Comparison of ENCODE assay signal across 12 cellular contexts in the genomic region with DNA sequence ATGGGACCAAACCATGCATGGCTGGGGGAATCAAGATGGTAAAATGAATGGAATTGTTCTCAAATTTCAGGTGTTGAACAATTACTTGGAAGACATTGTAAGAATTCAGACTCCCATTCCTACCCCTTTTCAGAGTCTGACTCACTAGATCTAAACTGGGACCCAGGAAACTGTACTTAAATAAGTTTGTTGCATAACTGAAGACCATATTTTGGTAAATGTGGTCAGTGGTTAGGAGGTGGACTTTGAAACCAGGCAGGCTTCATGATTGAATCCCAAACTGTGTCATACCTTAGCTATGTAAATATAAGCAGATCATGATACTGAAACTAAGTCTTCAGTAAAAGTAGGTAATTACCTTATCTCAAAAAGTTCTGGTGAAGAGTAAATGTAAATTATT. TPM values are rescaled to one million over a fixed set of nuclear protein-coding genes. Genes with fewer than 3 reads are reported as not detected.
DNase-seq lines count a peak whose midpoint lies in the region; ATAC-seq, FAIRE-seq and TF ChIP-seq lines count a peak whose summit lies in the region.
"Had no signal": no experiment of that assay in that cellular context is flagged by ENCODE, and none has a peak within 500 bp of the region (broad histone marks: within the 10 kb centered on the region; RNA-seq: fewer than 3 reads in every experiment).

No MANE protein-coding gene starts in this region.

- H3K27me3 Mint-ChIP-seq in H9 (ENCODE audit: low read depth): no peaks in the 10 kb centered on the region
- H3K27me3 Mint-ChIP-seq in GM23338 (ENCODE audit: insufficient read depth, low read depth, poor library complexity): no peaks in the 10 kb centered on the region

- no peaks in the 10 kb centered on the region for H3K27me3 ChIP-seq in bronchial epithelial cell (ENCODE audit: control insufficient read depth, insufficient read depth, low read length)
- no peaks in the 10 kb centered on the region for H3K27me3 ChIP-seq in H9 (ENCODE audit: insufficient read depth, low read length)
- H3K27me3 ChIP-seq in GM23338 (ENCODE audit: insufficient read depth): no peaks in the 10 kb centered on the region
- H3K27me3 ChIP-seq: SJSA1 had no signal

- H3K79me2 ChIP-seq in H9 (ENCODE audit: insufficient read depth, low read length) (no peaks in the 10 kb centered on the region), GM23338 (replicated peaks; ENCODE audit: insufficient read depth) (no peaks in the 10 kb centered on the region)

- H3K4me3 Mint-ChIP-seq in H9 (no peak overlapping the region), GM23338 (no peak overlapping the region)

- no peaks in the 10 kb centered on the region for H4K20me1 ChIP-seq in H9 (ENCODE audit: control insufficient read depth, insufficient read depth, insufficient read length)
- H4K20me1 ChIP-seq in GM23338 (replicated peaks; ENCODE audit: insufficient read depth): no peaks in the 10 kb centered on the region

- no peak overlapping the region for H2AK5ac ChIP-seq in H9 (ENCODE audit: insufficient read length, low read length)

- no peaks in the 10 kb centered on the region for H3K23me2 ChIP-seq in H9 (ENCODE audit: insufficient read length, low read depth, low read length, poor library complexity, severe bottlenecking)

- no peak overlapping the region for H2BK12ac ChIP-seq in H9 (ENCODE audit: insufficient read length, low read depth, low read length)

- no peak overlapping the region for H2BK15ac ChIP-seq in H9 (ENCODE audit: low read depth, low read length)

- intact Hi-C loops in posterior vena cava (cut with DNase I): no loop called here

- peaks cover 4% of the 10 kb centered on the region; the same call in 1 of the 2 replicates for H3K9me2 ChIP-seq in GM23338 (ENCODE audit: insufficient read depth)

- no peak overlapping the region for H3K4ac ChIP-seq in H9 (ENCODE audit: low read depth, low read length)

- H3K18ac ChIP-seq in H9 (ENCODE audit: insufficient read length, low read depth, low read length): no peak overlapping the region

- H3K4me3 ChIP-seq in bronchial epithelial cell (ENCODE audit: low read depth, low read length) (no peak overlapping the region), GM23338 (no peak overlapping the region)
- H3K4me3 ChIP-seq: SJSA1 had no signal

- H3K9ac ChIP-seq in H9 (ENCODE audit: extremely low read depth, insufficient read length, low read length): no peak overlapping the region

- no peak for TF ChIP-seq CTCF in bronchial epithelial cell (IDR thresholded peaks at IDR 0.05; ENCODE audit: insufficient read depth, low read length, severe bottlenecking)
- no peak for TF ChIP-seq CTCF in H9 (conservative IDR thresholded peaks at IDR 0.05)
- TF ChIP-seq CTCF in GM23338 (conservative IDR thresholded peaks at IDR 0.05; ENCODE audit: low read depth in 2 of 2): no peak

- H3K4me1 ChIP-seq in H9 (ENCODE audit: insufficient read depth, low read length): no peaks in the 10 kb centered on the region
- H3K4me1 ChIP-seq in GM23338 (ENCODE audit: insufficient read depth): no peaks in the 10 kb centered on the region

- no peak overlapping the region for H3K14ac ChIP-seq in H9 (ENCODE audit: insufficient read depth, low read length)

- no peaks in the 10 kb centered on the region for H3K79me1 ChIP-seq in H9 (ENCODE audit: insufficient read depth, low read depth, low read length, poor library complexity, severe bottlenecking)

- H3K23ac ChIP-seq in H9 (ENCODE audit: insufficient read length, low read depth, low read length): no peak overlapping the region

- no peak overlapping the region for H2BK5ac ChIP-seq in H9 (ENCODE audit: insufficient read length, low read length)

- H4K5ac ChIP-seq in H9 (ENCODE audit: insufficient read length, low read depth, low read length): no peak overlapping the region

- no peaks in the 10 kb centered on the region for H3F3A ChIP-seq in GM23338 (replicated peaks; ENCODE audit: low read depth)

- peaks cover 0 to 7% (median 2%) of the 10 kb centered on the region in 3 experiments; a peak in 1 of 7 replicates for H3K36me3 Mint-ChIP-seq in H9 (ENCODE audit: insufficient read depth in 1 of 3, low read depth in 3 of 3)
- peaks cover 12% of the 10 kb centered on the region for H3K36me3 Mint-ChIP-seq in GM23338 (ENCODE audit: low read depth)

- H3K27ac ChIP-seq in H9 (ENCODE audit: insufficient read length, low read depth, low read length): no peak overlapping the region
- no peak overlapping the region for H3K27ac ChIP-seq in GM23338 (ENCODE audit: low read depth)
- H3K27ac ChIP-seq: SJSA1 had no signal

- H2BK120ac ChIP-seq in H9 (ENCODE audit: low read depth, low read length, poor library complexity, severe bottlenecking): no peak overlapping the region

- no peaks in the 10 kb centered on the region for H3K36me3 ChIP-seq in bronchial epithelial cell (ENCODE audit: control insufficient read depth, insufficient read depth, low read length)
- no peaks in the 10 kb centered on the region for H3K36me3 ChIP-seq in GM23338 (ENCODE audit: insufficient read depth)
- H3K36me3 ChIP-seq: SJSA1 had no signal

- H2BK20ac ChIP-seq in H9 (ENCODE audit: low read depth, low read length, poor library complexity, severe bottlenecking): no peak overlapping the region

- H2AFZ ChIP-seq in H9 (ENCODE audit: low read length) (no peak overlapping the region), GM23338 (no peak overlapping the region)

- H3K9me3 ChIP-seq in H9 (ENCODE audit: control insufficient read depth, low read depth, low read length): no peaks in the 10 kb centered on the region
- H3K9me3 ChIP-seq: SJSA1 had no signal

- no peak overlapping the region for H3K56ac ChIP-seq in H9 (ENCODE audit: insufficient read length, low read depth, low read length)

- FAIRE-seq in bronchial epithelial cell (lab: Jason Lieb, UNC): no peak
- FAIRE-seq: small intestine had no signal

- H3K27ac Mint-ChIP-seq in H9: no peak overlapping the region
- no peak overlapping the region for H3K27ac Mint-ChIP-seq in GM23338

- H3T11ph ChIP-seq in H9 (ENCODE audit: low read length): no peak overlapping the region

- no peak overlapping the region for H4K8ac ChIP-seq in H9 (replicated peaks; ENCODE audit: insufficient read length, low read depth, low read length)

- H4K91ac ChIP-seq in H9 (ENCODE audit: insufficient read length, low read depth, low read length): no peak overlapping the region

- DNase-seq in bronchial epithelial cell (ENCODE audit: low read depth) (peak; percentile 99), H9 (no peak), posterior vena cava (ENCODE audit: low spot score) (no peak), hepatic stellate cell (ENCODE audit: low spot score) (no peak), GM23338 (ENCODE audit: low spot score) (no peak)
- DNase-seq: activated T-cell treated with anti-CD3 and anti-CD28 coated beads for 4 hours, left ventricle myocardium superior, small intestine had no signal

- H3K4me2 ChIP-seq in H9 (ENCODE audit: insufficient read depth, insufficient read length, low read length): no peak overlapping the region
- H3K4me2 ChIP-seq in GM23338: no peak overlapping the region

- ATAC-seq in GM18519 (IDR thresholded peaks at IDR 0.05; ENCODE audit: low FRiP score, unreplicated experiment) (peak; percentile 98), GM21723 (IDR thresholded peaks at IDR 0.05; ENCODE audit: unreplicated experiment) (peak; percentile 97), HG03439 (IDR thresholded peaks at IDR 0.05; ENCODE audit: unreplicated experiment) (peak; percentile 95), GM23338 (no peak)
- ATAC-seq: left ventricle myocardium superior had no signal

- H3K9me3 Mint-ChIP-seq in H9 (peaks cover 6 to 13% of the 10 kb centered on the region in 2 experiments; a peak in 3 of 5 replicates), GM23338 (peaks cover 18% of the 10 kb centered on the region)

- H3K4me1 Mint-ChIP-seq in H9 (no peaks in the 10 kb centered on the region), GM23338 (no peaks in the 10 kb centered on the region)

TF ChIP-seq in GM23338, 12 proteins besides CTCF, POLR2A, EP300 and RAD21 (continues in another document):
- TF ChIP-seq ZNF114 (CRISPR knock-in tag; IDR thresholded peaks at IDR 0.05): no peak
- TF ChIP-seq POLR2AphosphoS5 (IDR thresholded peaks at IDR 0.05; ENCODE audit: low read depth): no peak
- no peak for TF ChIP-seq JUNB (IDR thresholded peaks at IDR 0.05; ENCODE audit: unreplicated experiment)
- TF ChIP-seq EZH2phosphoT487 (IDR thresholded peaks at IDR 0.05; ENCODE audit: unreplicated experiment): no peak
- TF ChIP-seq, protein P1, sequence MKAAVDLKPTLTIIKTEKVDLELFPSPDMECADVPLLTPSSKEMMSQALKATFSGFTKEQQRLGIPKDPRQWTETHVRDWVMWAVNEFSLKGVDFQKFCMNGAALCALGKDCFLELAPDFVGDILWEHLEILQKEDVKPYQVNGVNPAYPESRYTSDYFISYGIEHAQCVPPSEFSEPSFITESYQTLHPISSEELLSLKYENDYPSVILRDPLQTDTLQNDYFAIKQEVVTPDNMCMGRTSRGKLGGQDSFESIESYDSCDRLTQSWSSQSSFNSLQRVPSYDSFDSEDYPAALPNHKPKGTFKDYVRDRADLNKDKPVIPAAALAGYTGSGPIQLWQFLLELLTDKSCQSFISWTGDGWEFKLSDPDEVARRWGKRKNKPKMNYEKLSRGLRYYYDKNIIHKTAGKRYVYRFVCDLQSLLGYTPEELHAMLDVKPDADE (IDR thresholded peaks at IDR 0.05): no peak
- TF ChIP-seq ZNF331 (CRISPR knock-in tag; IDR thresholded peaks at IDR 0.05; ENCODE audit: low read depth): no peak
- TF ChIP-seq NANOG (IDR thresholded peaks at IDR 0.05; ENCODE audit: borderline replicate concordance): no peak
- TF ChIP-seq EZH2 (IDR thresholded peaks at IDR 0.05; ENCODE audit: low read depth, unreplicated experiment): no peak

RNA-seq across cellular contexts. Expression of a gene that starts 41.7 kb away (rescaled TPM):
- 2.6 and 6.0 TPM in 2 replicates for total RNA-seq in bronchial epithelial cell
- 99.1 and 101 TPM in 2 replicates for total RNA-seq in H9 (2021)
- total RNA-seq in posterior vena cava: 1 to 10 TPM; 1.7 to 1.9 TPM
- total RNA-seq in GM23338 (2014; rRNA removed; shearing (Covaris generic)): 81.1 and 83.7 TPM in 2 replicates
- polyA plus RNA-seq in GM23338 (2016; fragmentation: Nextera tagmentation; extraction: Ambion mirVana): 101 and 109 TPM in 2 replicates

Comparison
In these comparisons a context has a peak if more than half of its experiments do, and no peak if none do; other contexts are left out.
1. RNA of a gene that starts 41.7 kb away (total RNA-seq): 99.1 to 101 TPM in H9 and 81.1 to 83.7 TPM in GM23338; 2.6 to 6.0 TPM in bronchial epithelial cell and 1.7 to 1.9 TPM in posterior vena cava; every median in the first group is over 10 times any median in the second.